26 cellular contexts compared by ENCODE assay signal in the genomic region with DNA sequence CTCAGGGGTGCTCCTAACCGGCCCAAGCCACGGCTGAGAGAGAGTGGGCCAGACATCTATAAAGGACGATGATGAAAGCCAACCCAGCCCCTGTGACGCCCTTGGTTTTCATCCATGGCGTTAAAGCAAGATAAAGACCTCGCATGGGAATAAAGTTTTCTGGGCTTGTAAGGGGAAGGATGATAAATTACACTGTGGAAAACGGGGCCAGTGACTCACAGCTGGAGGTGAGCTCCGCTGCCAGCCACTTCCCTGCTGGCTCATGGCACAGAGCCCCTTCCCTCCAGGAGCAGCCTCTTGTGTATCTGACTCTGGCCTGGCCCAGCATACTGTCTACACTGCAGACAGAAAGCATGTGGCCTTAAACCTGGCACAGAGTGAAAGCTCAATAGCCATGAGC.
DNase-seq lines count a peak whose midpoint lies in the region; ATAC-seq and TF ChIP-seq lines count a peak whose summit lies in the region.
"Had no signal": no experiment of that assay in that cellular context is flagged by ENCODE, and none has a peak within 500 bp of the region (broad histone marks: within the 10 kb centered on the region; RNA-seq: fewer than 3 reads in every experiment).

No MANE protein-coding gene starts in this region.

- H3K9me3 ChIP-seq in ascending aorta = no peaks in the 10 kb centered on the region
- H3K9me3 ChIP-seq in heart right ventricle = no peaks in the 10 kb centered on the region

- no peaks in the 10 kb centered on the region for H3K9me3 Mint-ChIP-seq in stimulated activated effector memory CD8-positive, alpha-beta T cell treated with anti-CD3 and anti-CD28 coated beads, Interleukin-12 subunit alpha, Interleukin-12 subunit beta, amount 100 ng/mL, for 72 hours
- H3K9me3 Mint-ChIP-seq: activated naive CD8-positive, alpha-beta T cell treated with anti-CD3 and anti-CD28 coated beads for 36 hours; activated T-helper 2 cell treated with anti-CD3 and anti-CD28 coated beads, Interferon-gamma antibody, Interleukin-2, Interleukin-4, amounts not matched to agents 10 μg/mL and 5 μg/mL and 100 μg/mL, durations not matched to agents 14 hours and 24 hours and 36 hours; stimulated activated naive B cell treated with anti-CD40 and anti-IgM and Interleukin-4, amounts not matched to agents 10 μg/mL and 1 μg/mL and 100 μg/mL, for 72 hours had no signal

- no peaks in the 10 kb centered on the region for H3K4me1 Mint-ChIP-seq in stimulated activated effector memory CD8-positive, alpha-beta T cell treated with anti-CD3 and anti-CD28 coated beads, Interleukin-12 subunit alpha, Interleukin-12 subunit beta, amount 100 ng/mL, for 72 hours
- H3K4me1 Mint-ChIP-seq: activated naive CD8-positive, alpha-beta T cell treated with anti-CD3 and anti-CD28 coated beads for 36 hours; immature natural killer cell; stimulated activated naive B cell treated with anti-CD40 and anti-IgM and Interleukin-4, amounts not matched to agents 10 μg/mL and 1 μg/mL and 100 μg/mL, for 72 hours had no signal

- H3K36me3 ChIP-seq in ascending aorta (no peaks in the 10 kb centered on the region), heart right ventricle (no peaks in the 10 kb centered on the region)

- no peak for TF ChIP-seq POLR2A in erythroblast (IDR thresholded peaks at IDR 0.05; ENCODE audit: low read length)

- H3K27ac Mint-ChIP-seq in stimulated activated effector memory CD8-positive, alpha-beta T cell treated with anti-CD3 and anti-CD28 coated beads, Interleukin-12 subunit alpha, Interleukin-12 subunit beta, amount 100 ng/mL, for 72 hours = no peak overlapping the region
- H3K27ac Mint-ChIP-seq: activated naive CD8-positive, alpha-beta T cell treated with anti-CD3 and anti-CD28 coated beads for 36 hours; activated T-helper 2 cell treated with anti-CD3 and anti-CD28 coated beads, Interferon-gamma antibody, Interleukin-2, Interleukin-4, amounts not matched to agents 10 μg/mL and 5 μg/mL and 100 μg/mL, durations not matched to agents 14 hours and 24 hours and 36 hours; CD4-positive, alpha-beta memory T cell; immature natural killer cell; stimulated activated naive B cell treated with anti-CD40 and anti-IgM and Interleukin-4, amounts not matched to agents 10 μg/mL and 1 μg/mL and 100 μg/mL, for 72 hours had no signal

- H3K4me1 ChIP-seq in ascending aorta = peaks cover 0 to 23% of the 10 kb centered on the region in 2 donors
- peaks cover 0 to 17% (median 0%) of the 10 kb centered on the region in 9 donors for H3K4me1 ChIP-seq in heart right ventricle

- 50 to 57% methylated on average over 8 of the region's 8 CpGs for WGBS in heart right ventricle, 2 donors

- ATAC-seq in heart right ventricle (peak; percentile 68 to 86 (median 72)), GM21786 (IDR thresholded peaks at IDR 0.05; ENCODE audit: unreplicated experiment) (no peak)
- ATAC-seq in stimulated activated effector memory CD8-positive, alpha-beta T cell treated with anti-CD3 and anti-CD28 coated beads, Interleukin-12 subunit alpha, Interleukin-12 subunit beta, amount 100 ng/mL, for 72 hours = peak; percentile 12
- ATAC-seq: SK-N-SH treated with all-trans-retinoic acid at 6 μM for 48 hours had no signal

- no peak overlapping the region for H3K4me3 Mint-ChIP-seq in stimulated activated effector memory CD8-positive, alpha-beta T cell treated with anti-CD3 and anti-CD28 coated beads, Interleukin-12 subunit alpha, Interleukin-12 subunit beta, amount 100 ng/mL, for 72 hours
- H3K4me3 Mint-ChIP-seq: activated naive CD8-positive, alpha-beta T cell treated with anti-CD3 and anti-CD28 coated beads for 36 hours; CD4-positive, alpha-beta memory T cell; immature natural killer cell; stimulated activated naive B cell treated with anti-CD40 and anti-IgM and Interleukin-4, amounts not matched to agents 10 μg/mL and 1 μg/mL and 100 μg/mL, for 72 hours had no signal

- DNase-seq in M059J (ENCODE audit: low read depth) (peak; percentile 45), ascending aorta (ENCODE audit: low spot score in 2 of 2) (peak; percentile 59 to 90), heart right ventricle (peak; percentile 45 to 48), erythroblast (lab: John Stamatoyannopoulos, UW) (no peak), DMS79 treated with DMSO at 0.1 percent for 48 hours (lab: John Stamatoyannopoulos, UW) (no peak)
- no peak for DNase-seq in stimulated activated effector memory CD8-positive, alpha-beta T cell treated with anti-CD3 and anti-CD28 coated beads, Interleukin-12 subunit alpha, Interleukin-12 subunit beta, amount 100 ng/mL, for 72 hours (ENCODE audit: low spot score in 2 of 2)
- DNase-seq: activated CD4-positive, alpha-beta T cell treated with anti-CD3 and anti-CD28 coated beads, Interleukin-2, amount 50 U/mL, for 48 hours; activated CD4-positive, CD25-positive, alpha-beta regulatory T cell; activated CD8-positive, alpha-beta memory T cell treated with anti-CD3 and anti-CD28 coated beads, Interleukin-2, amount 50 U/mL, for 48 hours; activated naive CD8-positive, alpha-beta T cell treated with anti-CD3 and anti-CD28 coated beads for 36 hours; caudate nucleus; CD4-positive, alpha-beta memory T cell; dermis blood vessel endothelial cell; foreskin fibroblast; GF-D8; immature natural killer cell; KBM-7; NCI-H1694 treated with DMSO at 0.1 percent for 48 hours; NCI-H2227 treated with DMSO at 0.1 percent for 48 hours; NK-92 treated with Interleukin-12 subunit alpha and Interleukin-12 subunit beta, amount 100 ng/mL, for 24 hours; stimulated activated naive B cell treated with anti-CD40 and anti-IgM and Interleukin-4, amounts not matched to agents 10 μg/mL and 1 μg/mL and 100 μg/mL, for 72 hours; T-helper 9 cell had no signal

- H3K4me3 ChIP-seq in ascending aorta (no peak overlapping the region), heart right ventricle (no peak overlapping the region)
- H3K4me3 ChIP-seq: hepatocyte had no signal

- H3K36me3 Mint-ChIP-seq in stimulated activated effector memory CD8-positive, alpha-beta T cell treated with anti-CD3 and anti-CD28 coated beads, Interleukin-12 subunit alpha, Interleukin-12 subunit beta, amount 100 ng/mL, for 72 hours = no peaks in the 10 kb centered on the region
- H3K36me3 Mint-ChIP-seq: activated naive CD8-positive, alpha-beta T cell treated with anti-CD3 and anti-CD28 coated beads for 36 hours; CD4-positive, alpha-beta memory T cell; immature natural killer cell; stimulated activated naive B cell treated with anti-CD40 and anti-IgM and Interleukin-4, amounts not matched to agents 10 μg/mL and 1 μg/mL and 100 μg/mL, for 72 hours had no signal

- intact Hi-C loops in ascending aorta (cut with DNase I) (loop anchor here (1.0 kb wide), 1 partner anchor 34 kb away; no protein-coding TSS in a partner anchor), heart right ventricle (cut with DNase I) (no loop called here)

- H3K27ac ChIP-seq in ascending aorta = peak overlapping the region; percentile 73 to 83
- H3K27ac ChIP-seq in heart right ventricle = peak overlapping the region in 2 of 10 donors; percentile 15 to 62
- H3K27ac ChIP-seq: hepatocyte had no signal

- H3K27me3 ChIP-seq in ascending aorta (no peaks in the 10 kb centered on the region), heart right ventricle (peaks cover 0 to 13% (median 7%) of the 10 kb centered on the region in 7 donors)

- no peak for TF ChIP-seq CTCF in ascending aorta (IDR thresholded peaks at IDR 0.05)
- TF ChIP-seq CTCF in heart right ventricle (IDR thresholded peaks at IDR 0.05) = no peak

Comparison
In these comparisons a context has a peak if more than half of its experiments do, and no peak if none do; other contexts are left out.
1. DNase-seq: peak in M059J (single experiment), ascending aorta (2 of 2) and heart right ventricle (2 of 2); none in stimulated activated effector memory CD8-positive, alpha-beta T cell treated with anti-CD3 and anti-CD28 coated beads, Interleukin-12 subunit alpha, Interleukin-12 subunit beta, amount 100 ng/mL, for 72 hours (0 of 2), erythroblast (0 of 2) and DMS79 treated with DMSO at 0.1 percent for 48 hours (single experiment).